ENCODE assay signal across 14 cellular contexts in genomic region chr11:3357302-3357701, GRCh38. TPM values are rescaled to one million over a fixed set of nuclear protein-coding genes. Genes with fewer than 3 reads are reported as not detected.
DNase-seq lines count a peak whose midpoint lies in the region; ATAC-seq and TF ChIP-seq lines count a peak whose summit lies in the region.
"Had no signal": no experiment of that assay in that cellular context is flagged by ENCODE, and none has a peak within 500 bp of the region (broad histone marks: within the 10 kb centered on the region; RNA-seq: fewer than 3 reads in every experiment).

No MANE protein-coding gene starts in this region.

- H3K4me1 Mint-ChIP-seq in Caco-2 (ENCODE audit: low read depth, unreplicated experiment) = no peaks in the 10 kb centered on the region
- no peaks in the 10 kb centered on the region for H3K4me1 Mint-ChIP-seq in endodermal cell
- no peaks in the 10 kb centered on the region for H3K4me1 Mint-ChIP-seq in progenitor cell of endocrine pancreas (ENCODE audit: low read depth)

- WGBS in endodermal cell (ENCODE audit: insufficient coverage in 1 of 2, insufficient read length in 1 of 2), 2 experiments = 92 to 97% methylated on average over 10 to 11 of the region's 11 CpGs

- POLR2A ChIA-PET in Caco-2 (lab: Charles Lee) = no interaction called here
- POLR2A ChIA-PET in Panc1 (lab: Charles Lee) = no interaction called here
- POLR2A ChIA-PET in GM10248 (lab: Yijun Ruan, JAX) = no interaction called here

- H3K27ac Mint-ChIP-seq in Caco-2 (ENCODE audit: unreplicated experiment) (peak overlapping the region; percentile 45), endodermal cell (no peak overlapping the region), progenitor cell of endocrine pancreas (peak overlapping the region; percentile 75)
- H3K27ac Mint-ChIP-seq: CD4-positive, alpha-beta T cell had no signal

- TF ChIP-seq CTCF in Caco-2 (IDR thresholded peaks at IDR 0.05; ENCODE audit: insufficient read depth in 1 of 2, low read depth in 1 of 2, low read length in 1 of 2, severe bottlenecking in 1 of 2, unreplicated experiment in 1 of 2) (no peak), Panc1 (IDR thresholded peaks at IDR 0.05) (no peak), endodermal cell (conservative IDR thresholded peaks at IDR 0.05) (no peak), progenitor cell of endocrine pancreas (IDR thresholded peaks at IDR 0.05; ENCODE audit: unreplicated experiment) (no peak), GM10248 (IDR thresholded peaks at IDR 0.05; ENCODE audit: control extremely low read depth, extremely low read depth, low read depth, missing control alignments) (no peak)

- H3K9ac ChIP-seq in endodermal cell (ENCODE audit: extremely low read depth, low read length, poor library complexity, severe bottlenecking) = no peak overlapping the region

- CTCF ChIA-PET in Caco-2 (lab: Charles Lee) = no interaction called here
- CTCF ChIA-PET in Panc1 (lab: Charles Lee) = interaction anchor here (0.9 kb wide), 1 partner anchor 51 kb away, joined by 3 read pairs; no protein-coding TSS in a partner anchor
- CTCF ChIA-PET in GM10248 (lab: Yijun Ruan, JAX) = no interaction called here

- no peaks in the 10 kb centered on the region for H3K27me3 Mint-ChIP-seq in Caco-2 (ENCODE audit: insufficient read depth, unreplicated experiment)
- H3K27me3 Mint-ChIP-seq in endodermal cell (ENCODE audit: insufficient read depth) = no peaks in the 10 kb centered on the region
- H3K27me3 Mint-ChIP-seq in progenitor cell of endocrine pancreas = no peaks in the 10 kb centered on the region
- H3K27me3 Mint-ChIP-seq: CD4-positive, alpha-beta T cell had no signal

- no peaks in the 10 kb centered on the region for H3K27me3 ChIP-seq in Caco-2 (replicated peaks; ENCODE audit: control insufficient read depth, insufficient read depth, low read length)
- no peaks in the 10 kb centered on the region for H3K27me3 ChIP-seq in Panc1 (ENCODE audit: control insufficient read depth, insufficient read depth, low read length)
- H3K27me3 ChIP-seq in endodermal cell (ENCODE audit: control insufficient read depth, insufficient read depth, low read length, poor library complexity, severe bottlenecking) = no peaks in the 10 kb centered on the region

- no TSS peak for BruUV-seq in Caco-2 (replicated peaks; lab: Mats Ljungman, UMichigan)
- BruUV-seq in Panc1 (replicated peaks; lab: Mats Ljungman, UMichigan) = no TSS peak

- in situ Hi-C loops in Panc1 (cut with HindIII; ENCODE audit: low pct_unique_long_range_greater_than_20kb, low sequenced_read_pairs) = no loop called here

- intact Hi-C loops in Caco-2 (cut with micrococcal nuclease; ENCODE audit: unreplicated experiment) = no loop called here
- intact Hi-C loops in Panc1 (cut with micrococcal nuclease; ENCODE audit: unreplicated experiment) = no loop called here

- H3K4me3 ChIP-seq in Caco-2 (ENCODE audit: low read depth, low read length) (no peak overlapping the region), Panc1 (ENCODE audit: low read depth in 2 of 2, low read length in 2 of 2) (no peak overlapping the region), endodermal cell (ENCODE audit: low read length) (peak overlapping the region; percentile 42)
- H3K4me3 ChIP-seq: A549 had no signal

- peaks cover 65% of the 10 kb centered on the region for H3K36me3 Mint-ChIP-seq in Caco-2 (ENCODE audit: insufficient read depth, unreplicated experiment)
- peaks cover 57% of the 10 kb centered on the region for H3K36me3 Mint-ChIP-seq in endodermal cell (ENCODE audit: low read depth)
- H3K36me3 Mint-ChIP-seq in progenitor cell of endocrine pancreas (ENCODE audit: insufficient read depth) = peaks cover 63% of the 10 kb centered on the region

- peak; percentile 15; the same call in 1 of the 2 replicates for ATAC-seq in Panc1
- no peak for ATAC-seq in HG03196 (IDR thresholded peaks at IDR 0.05; ENCODE audit: unreplicated experiment)

- H3K4me3 Mint-ChIP-seq in Caco-2 (ENCODE audit: unreplicated experiment) (no peak overlapping the region), endodermal cell (no peak overlapping the region), progenitor cell of endocrine pancreas (ENCODE audit: low read depth) (no peak overlapping the region)
- H3K4me3 Mint-ChIP-seq: CD4-positive, alpha-beta T cell had no signal

- H3K9me3 ChIP-seq in Caco-2 (peaks cover 48% of the 10 kb centered on the region), Panc1 (ENCODE audit: control insufficient read depth, insufficient read depth, low read depth, low read length) (peaks cover 52% of the 10 kb centered on the region), endodermal cell (ENCODE audit: control insufficient read depth, low read length) (peaks cover 68% of the 10 kb centered on the region)

- H3K27ac ChIP-seq in Panc1 (ENCODE audit: low read length) = no peak overlapping the region
- H3K27ac ChIP-seq in endodermal cell (ENCODE audit: low read depth, low read length) = no peak overlapping the region
- H3K27ac ChIP-seq: A549, HL-60 had no signal

- DNase-seq in Caco-2 (no peak), Panc1 (ENCODE audit: low read depth, low spot score) (no peak), endodermal cell (no peak), progenitor cell of endocrine pancreas (ENCODE audit: low spot score, unreplicated experiment) (no peak), GM10248 (ENCODE audit: extremely low spot score) (no peak), cortex of kidney (lab: John Stamatoyannopoulos, UW) (no peak)
- DNase-seq: C1 segment of cervical spinal cord; CD4-positive, alpha-beta T cell; GDM1; HCEC 1CT; KBM-7 had no signal

- H3K9me3 Mint-ChIP-seq in Caco-2 (ENCODE audit: unreplicated experiment) = peaks cover 38% of the 10 kb centered on the region
- H3K9me3 Mint-ChIP-seq in endodermal cell = peaks cover under 1% of the 10 kb centered on the region
- peaks cover 57% of the 10 kb centered on the region for H3K9me3 Mint-ChIP-seq in progenitor cell of endocrine pancreas (ENCODE audit: low read depth)

- no peaks in the 10 kb centered on the region for H3K4me1 ChIP-seq in Caco-2
- no peaks in the 10 kb centered on the region for H3K4me1 ChIP-seq in Panc1 (ENCODE audit: control insufficient read depth, insufficient read depth, low read length)
- no peaks in the 10 kb centered on the region for H3K4me1 ChIP-seq in endodermal cell (ENCODE audit: control insufficient read depth, insufficient read depth, low read length)
- H3K4me1 ChIP-seq: A549 had no signal

- H3K36me3 ChIP-seq in Caco-2 (ENCODE audit: control insufficient read depth, insufficient read depth, low read length) (peaks cover 18% of the 10 kb centered on the region), Panc1 (ENCODE audit: control insufficient read depth, insufficient read depth, low read length) (peaks cover 29% of the 10 kb centered on the region), endodermal cell (ENCODE audit: control insufficient read depth, insufficient read depth, low read length) (peaks cover 51% of the 10 kb centered on the region)

RNA-seq across cellular contexts. Expression of gene ZNF195, which starts 21.6 kb away (rescaled TPM):
- total RNA-seq in Caco-2 (2022) = 51.2 and 57.5 TPM in 2 replicates
- total RNA-seq in Panc1 (2021; ENCODE audit: unreplicated experiment) = 79.0 TPM
- 37.5 TPM for polyA plus RNA-seq in Panc1 (2012; ENCODE audit: insufficient read length)
- total RNA-seq in endodermal cell = 10 to 100 TPM; 47.2 to 65.1 TPM
- polyA plus RNA-seq in endodermal cell (2013, experiment 1 of 2) = 45.8 TPM
- polyA plus RNA-seq in endodermal cell (2013, experiment 2 of 2) = 41.1 TPM
- 83.9 and 88.8 TPM in 2 replicates for total RNA-seq in progenitor cell of endocrine pancreas
